ENCODE assay signal across 15 cellular contexts in genomic region chr1:31573261-31573660, GRCh38. TPM values are rescaled to one million over a fixed set of nuclear protein-coding genes. Genes with fewer than 3 reads are reported as not detected.
DNase-seq lines count a peak whose midpoint lies in the region; TF ChIP-seq lines count a peak whose summit lies in the region.
"Had no signal": no experiment of that assay in that cellular context is flagged by ENCODE, and none has a peak within 500 bp of the region (broad histone marks: within the 10 kb centered on the region; RNA-seq: fewer than 3 reads in every experiment).

No MANE protein-coding gene starts in this region.

- no peak for TF ChIP-seq POLR2A in suprapubic skin (IDR thresholded peaks at IDR 0.05)

- H3K4me3 Mint-ChIP-seq in mesothelial cell of epicardium, result no peak overlapping the region
- H3K4me3 Mint-ChIP-seq: CD8-positive, alpha-beta memory T cell; stimulated activated naive CD8-positive, alpha-beta T cell treated with anti-CD3 and anti-CD28 coated beads, Interleukin-15, Interleukin-2, amounts not matched to agents 100 ng/mL and 50 ng/mL, for 24 hours had no signal

- H3K9me3 ChIP-seq in PC-9 (ENCODE audit: insufficient read depth, low read depth) (no peaks in the 10 kb centered on the region), suprapubic skin (no peaks in the 10 kb centered on the region)

- H3K9me3 Mint-ChIP-seq in mesothelial cell of epicardium, result no peaks in the 10 kb centered on the region
- H3K9me3 Mint-ChIP-seq: CD8-positive, alpha-beta memory T cell; stimulated activated naive CD8-positive, alpha-beta T cell treated with anti-CD3 and anti-CD28 coated beads, Interleukin-15, Interleukin-2, amounts not matched to agents 100 ng/mL and 50 ng/mL, for 24 hours had no signal

- POLR2A ChIA-PET in PC-9 (lab: Charles Lee; ENCODE audit: unreplicated experiment), result interaction anchor here (0.6 to 0.8 kb wide), 3 partner anchors 10 to 96 kb away, joined by 3 to 6 read pairs (median 5); no protein-coding TSS in a partner anchor

- H3K36me3 Mint-ChIP-seq in mesothelial cell of epicardium, result no peaks in the 10 kb centered on the region
- H3K36me3 Mint-ChIP-seq: CD8-positive, alpha-beta memory T cell had no signal

- no peak for TF ChIP-seq EP300 in suprapubic skin (IDR thresholded peaks at IDR 0.05)

- H3K4me1 ChIP-seq in PC-9 (replicated peaks; ENCODE audit: insufficient read depth) (peaks cover 62% of the 10 kb centered on the region), suprapubic skin (peaks cover 46% of the 10 kb centered on the region)

- H3K27ac ChIP-seq in PC-9 (peak overlapping the region; percentile 91), coronary artery (peak overlapping the region; percentile 98 to 99), suprapubic skin (peak overlapping the region; percentile 77)

- peaks cover 66% of the 10 kb centered on the region for H3F3A ChIP-seq in PC-9 (ENCODE audit: insufficient read depth, low read depth)

- no TSS peak for BruUV-seq in PC-9 (replicated peaks; lab: Mats Ljungman, UMichigan)

- no peak overlapping the region for H2AFZ ChIP-seq in PC-9

- peaks cover 8% of the 10 kb centered on the region for H4K20me1 ChIP-seq in PC-9 (ENCODE audit: insufficient read depth)

- no peak for DNase-seq in PC-9
- no peak for DNase-seq in coronary artery (ENCODE audit: low spot score)
- DNase-seq in mesothelial cell of epicardium (ENCODE audit: low spot score in 2 of 2, unreplicated experiment in 2 of 2), result no peak
- no peak for DNase-seq in suprapubic skin (ENCODE audit: low spot score in 2 of 2)
- no peak for DNase-seq in SKM-1 (lab: John Stamatoyannopoulos, UW; ENCODE audit: unreplicated experiment)
- DNase-seq in NCI-H2107 treated with DMSO at 0.1 percent for 48 hours (lab: John Stamatoyannopoulos, UW; ENCODE audit: unreplicated experiment), result no peak
- DNase-seq in NCI-H1694 treated with DMSO at 0.1 percent for 48 hours (lab: John Stamatoyannopoulos, UW), result no peak
- no peak for DNase-seq in activated CD4-positive, CD25-positive, alpha-beta regulatory T cell (lab: John Stamatoyannopoulos, UW)
- DNase-seq: activated CD4-positive, alpha-beta T cell treated with anti-CD3 and anti-CD28 coated beads for 1 hour; CD8-positive, alpha-beta memory T cell; GDM1; NK-92 treated with Interleukin-12 subunit alpha and Interleukin-12 subunit beta, amount 100 ng/mL, for 24 hours; stimulated activated CD4-positive, alpha-beta T cell treated with anti-CD3 and anti-CD28 coated beads, Interleukin-4, amount 100 ng/mL, for 1 hour had no signal

- no peaks in the 10 kb centered on the region for H3K9me2 ChIP-seq in PC-9 (ENCODE audit: insufficient read depth)

- H3K27me3 ChIP-seq in PC-9 (ENCODE audit: insufficient read depth, low read depth) (no peaks in the 10 kb centered on the region), suprapubic skin (peaks cover 11% of the 10 kb centered on the region)

- CTCF ChIA-PET in PC-9 (lab: Charles Lee), result interaction anchor here (1.0 kb wide), 1 partner anchor 24 kb away, joined by 3 read pairs; no protein-coding TSS in a partner anchor

- H3K4me2 ChIP-seq in PC-9, result peak overlapping the region; percentile 90

- peaks cover 71% of the 10 kb centered on the region for H3K4me1 Mint-ChIP-seq in mesothelial cell of epicardium

- H3K79me2 ChIP-seq in PC-9 (ENCODE audit: low read depth), result peaks cover 36% of the 10 kb centered on the region

- no peak for TF ChIP-seq CTCF in PC-9 (conservative IDR thresholded peaks at IDR 0.05)
- TF ChIP-seq CTCF in coronary artery (IDR thresholded peaks at IDR 0.05), result no peak
- no peak for TF ChIP-seq CTCF in mesothelial cell of epicardium (IDR thresholded peaks at IDR 0.05; ENCODE audit: unreplicated experiment)
- TF ChIP-seq CTCF in suprapubic skin (IDR thresholded peaks at IDR 0.05), result no peak

- no peaks in the 10 kb centered on the region for H3K27me3 Mint-ChIP-seq in mesothelial cell of epicardium (ENCODE audit: low read depth)

- H3K27ac Mint-ChIP-seq in mesothelial cell of epicardium, result peak overlapping the region; percentile 95
- H3K27ac Mint-ChIP-seq: CD8-positive, alpha-beta memory T cell; stimulated activated naive CD8-positive, alpha-beta T cell treated with anti-CD3 and anti-CD28 coated beads, Interleukin-15, Interleukin-2, amounts not matched to agents 100 ng/mL and 50 ng/mL, for 24 hours had no signal

- WGBS in suprapubic skin, result 83% methylated on average over 8 of the region's 8 CpGs

- intact Hi-C loops in PC-9 (cut with micrococcal nuclease; ENCODE audit: unreplicated experiment), result loop anchor here (10.0 kb wide), 1 partner anchor 362 kb away; the partner anchor contains the start of gene PTP4A2

- H3K36me3 ChIP-seq in PC-9 (ENCODE audit: low read depth), result peaks cover 11% of the 10 kb centered on the region
- no peaks in the 10 kb centered on the region for H3K36me3 ChIP-seq in suprapubic skin

- H3K4me3 ChIP-seq in PC-9, result peak overlapping the region; percentile 70; the same call in 1 of the 2 replicates
- H3K4me3 ChIP-seq in coronary artery, result no peak overlapping the region
- H3K4me3 ChIP-seq in suprapubic skin, result no peak overlapping the region
- H3K4me3 ChIP-seq: K562 had no signal

RNA-seq across cellular contexts. Expression of gene TINAGL1, which starts 3.1 kb away (rescaled TPM):
- total RNA-seq in PC-9 (2021) (162 and 191 TPM in 2 replicates), mesothelial cell of epicardium (201 to 212 TPM (median 211 TPM) in 3 replicates), suprapubic skin (10 to 100 TPM; 40.1 to 78.5 (median 64.0) TPM)
- total RNA-seq: CD8-positive, alpha-beta memory T cell had no signal

RNA-seq across cellular contexts. Expression of gene HCRTR1, which starts 44.2 kb away (rescaled TPM):
- total RNA-seq in PC-9 (2021) (not detected in 2 replicates), mesothelial cell of epicardium (0.71 to 1.1 TPM (median 0.98 TPM) in 3 replicates), suprapubic skin (not detected)
- total RNA-seq: CD8-positive, alpha-beta memory T cell; K562 had no signal
